In genomic region chr4:25970241-25970675, GRCh38 we compare ENCODE assay signal across 8 cellular contexts. TPM values are rescaled to one million over a fixed set of nuclear protein-coding genes. Genes with fewer than 3 reads are reported as not detected.
A peak's percentile ranks its signal among the peaks of the same experiment; 100 is the strongest.
DNase-seq lines count a peak whose midpoint lies in the region; ATAC-seq, FAIRE-seq and TF ChIP-seq lines count a peak whose summit lies in the region.

No MANE protein-coding gene starts in this region.

- peaks cover 10% of the 10 kb centered on the region for H3K4me1 ChIP-seq in astrocyte (ENCODE audit: insufficient read depth, low read length)
- peaks cover 11% of the 10 kb centered on the region for H3K4me1 ChIP-seq in mesenchymal stem cell (ENCODE audit: control insufficient read depth, insufficient read depth, low read depth, low read length)

- peaks cover 7% of the 10 kb centered on the region for H3K27me3 ChIP-seq in astrocyte (ENCODE audit: insufficient read depth, low read length)
- H3K27me3 ChIP-seq in mesenchymal stem cell (ENCODE audit: control insufficient read depth in 1 of 2, insufficient read depth in 1 of 2, low read length in 2 of 2) = peaks cover 0 to 19% of the 10 kb centered on the region in 2 experiments

- no peak overlapping the region for H3K18ac ChIP-seq in mesenchymal stem cell (ENCODE audit: low read depth in 1 of 2, low read length in 2 of 2)

- H3K9ac ChIP-seq in astrocyte (ENCODE audit: low read length) (no peak overlapping the region), mesenchymal stem cell (ENCODE audit: low read length) (no peak overlapping the region)

- H3K14ac ChIP-seq in mesenchymal stem cell (ENCODE audit: low read length in 2 of 2) = no peak overlapping the region

- WGBS in mesenchymal stem cell = 67% methylated on average over 11 of the region's 11 CpGs

- DNase-seq in ELF-1 (ENCODE audit: low read depth, low spot score) (peak; percentile 45), astrocyte (ENCODE audit: low read depth) (no peak), mesenchymal stem cell (peak; percentile 10), NCI-H2107 (lab: John Stamatoyannopoulos, UW) (no peak), GF-D8 (lab: John Stamatoyannopoulos, UW) (no peak), progenitor cell of endocrine pancreas (ENCODE audit: low spot score, unreplicated experiment) (no peak), middle frontal gyrus (ENCODE audit: extremely low spot score, low spot score) (no peak)

- FAIRE-seq in astrocyte (lab: Jason Lieb, UNC) = no peak

- H3K36me3 ChIP-seq in astrocyte (ENCODE audit: insufficient read depth, low read length) (no peaks in the 10 kb centered on the region), mesenchymal stem cell (ENCODE audit: control insufficient read depth in 1 of 2, insufficient read depth in 2 of 2, low read depth in 1 of 2, low read length in 2 of 2) (no peaks in the 10 kb centered on the region)

- ATAC-seq in HG02852 (IDR thresholded peaks at IDR 0.05; ENCODE audit: unreplicated experiment) = peak; percentile 58

- H3K4me3 Mint-ChIP-seq in astrocyte (ENCODE audit: unreplicated experiment) (no peak overlapping the region), progenitor cell of endocrine pancreas (ENCODE audit: low read depth) (no peak overlapping the region)

- peaks cover 5% of the 10 kb centered on the region for H3K9me3 Mint-ChIP-seq in astrocyte (ENCODE audit: unreplicated experiment)
- H3K9me3 Mint-ChIP-seq in progenitor cell of endocrine pancreas (ENCODE audit: low read depth) = no peaks in the 10 kb centered on the region

- no peaks in the 10 kb centered on the region for H4K20me1 ChIP-seq in astrocyte (ENCODE audit: insufficient read depth, low read length)

- H2BK12ac ChIP-seq in mesenchymal stem cell (ENCODE audit: low read length in 2 of 2) = no peak overlapping the region

- H3K4me2 ChIP-seq in astrocyte (ENCODE audit: low read length) = peak overlapping the region; percentile 30
- peak overlapping the region; percentile 29 for H3K4me2 ChIP-seq in mesenchymal stem cell (ENCODE audit: low read length, poor library complexity, severe bottlenecking)

- no peaks in the 10 kb centered on the region for H3K79me1 ChIP-seq in mesenchymal stem cell (replicated peaks; ENCODE audit: low read length, poor library complexity, severe bottlenecking)

- no peak overlapping the region for H4K91ac ChIP-seq in mesenchymal stem cell (ENCODE audit: low read length)

- H2AK5ac ChIP-seq in mesenchymal stem cell (ENCODE audit: low read length, severe bottlenecking) = no peak overlapping the region

- no peak overlapping the region for H4K8ac ChIP-seq in mesenchymal stem cell (ENCODE audit: low read length)

- H2AFZ ChIP-seq in astrocyte (ENCODE audit: low read depth, low read length) (no peak overlapping the region), mesenchymal stem cell (ENCODE audit: low read depth, low read length) (no peak overlapping the region)

- H3K27me3 Mint-ChIP-seq in astrocyte (ENCODE audit: low read depth, unreplicated experiment) = peaks cover 3% of the 10 kb centered on the region
- H3K27me3 Mint-ChIP-seq in progenitor cell of endocrine pancreas = no peaks in the 10 kb centered on the region

- H3K27ac Mint-ChIP-seq in astrocyte (ENCODE audit: unreplicated experiment) (peak overlapping the region; percentile 41), progenitor cell of endocrine pancreas (no peak overlapping the region)

- H3K4ac ChIP-seq in mesenchymal stem cell (ENCODE audit: low read depth in 1 of 2, low read length in 2 of 2) = no peak overlapping the region

- no peak overlapping the region for H2BK15ac ChIP-seq in mesenchymal stem cell (ENCODE audit: low read depth, poor library complexity, severe bottlenecking)

- H2BK5ac ChIP-seq in mesenchymal stem cell (ENCODE audit: low read depth, low read length, poor library complexity, severe bottlenecking) = no peak overlapping the region

- H3K79me2 ChIP-seq in astrocyte (ENCODE audit: insufficient read depth, low read length) = no peaks in the 10 kb centered on the region

- H3K23ac ChIP-seq in mesenchymal stem cell (ENCODE audit: low read length in 2 of 2) = no peak overlapping the region

- H3K4me1 Mint-ChIP-seq in astrocyte (ENCODE audit: low read depth, unreplicated experiment) = peaks cover 16% of the 10 kb centered on the region
- H3K4me1 Mint-ChIP-seq in progenitor cell of endocrine pancreas (ENCODE audit: low read depth) = peaks cover 6% of the 10 kb centered on the region

- TF ChIP-seq CTCF in astrocyte (IDR thresholded peaks at IDR 0.05; ENCODE audit: insufficient read depth, low read depth, low read length) = no peak
- no peak for TF ChIP-seq CTCF in progenitor cell of endocrine pancreas (IDR thresholded peaks at IDR 0.05; ENCODE audit: unreplicated experiment)

- H3K36me3 Mint-ChIP-seq in astrocyte (ENCODE audit: low read depth, unreplicated experiment) = no peaks in the 10 kb centered on the region
- H3K36me3 Mint-ChIP-seq in progenitor cell of endocrine pancreas (ENCODE audit: insufficient read depth) = no peaks in the 10 kb centered on the region

- no peaks in the 10 kb centered on the region for H3K9me3 ChIP-seq in astrocyte (ENCODE audit: insufficient read depth, low read depth, low read length)
- H3K9me3 ChIP-seq in mesenchymal stem cell (ENCODE audit: control insufficient read depth, low read length) = no peaks in the 10 kb centered on the region

- no peak overlapping the region for H3K27ac ChIP-seq in astrocyte (ENCODE audit: low read depth, low read length)
- H3K27ac ChIP-seq in mesenchymal stem cell (ENCODE audit: low read length, poor library complexity, severe bottlenecking) = peak overlapping the region; percentile 67

- H3K4me3 ChIP-seq in astrocyte (ENCODE audit: insufficient read depth, low read depth, low read length) = no peak overlapping the region
- H3K4me3 ChIP-seq in mesenchymal stem cell (ENCODE audit: insufficient read depth in 1 of 2, low read depth in 1 of 2, low read length in 2 of 2) = no peak overlapping the region

- H2BK120ac ChIP-seq in mesenchymal stem cell (ENCODE audit: low read depth, low read length) = no peak overlapping the region

RNA-seq across cellular contexts. Expression of gene SMIM20, which starts 56.2 kb away (rescaled TPM):
- total RNA-seq in astrocyte (19.4 and 22.3 TPM in 2 replicates), progenitor cell of endocrine pancreas (40.5 and 41.2 TPM in 2 replicates)
- polyA plus RNA-seq in mesenchymal stem cell (2013, experiment 1 of 2) = 35.6 TPM
- polyA plus RNA-seq in mesenchymal stem cell (2013, experiment 2 of 2) = 36.3 TPM

Comparison
In these comparisons a context has a peak if more than half of its experiments do, and no peak if none do; other contexts are left out.
1. DNase-seq: peak in ELF-1 (single experiment) and mesenchymal stem cell (single experiment); none in astrocyte (single experiment), NCI-H2107 (single experiment), GF-D8 (single experiment), progenitor cell of endocrine pancreas (single experiment) and middle frontal gyrus (single experiment).